Comparison of ENCODE assay signal across 14 cellular contexts in the genomic region with DNA sequence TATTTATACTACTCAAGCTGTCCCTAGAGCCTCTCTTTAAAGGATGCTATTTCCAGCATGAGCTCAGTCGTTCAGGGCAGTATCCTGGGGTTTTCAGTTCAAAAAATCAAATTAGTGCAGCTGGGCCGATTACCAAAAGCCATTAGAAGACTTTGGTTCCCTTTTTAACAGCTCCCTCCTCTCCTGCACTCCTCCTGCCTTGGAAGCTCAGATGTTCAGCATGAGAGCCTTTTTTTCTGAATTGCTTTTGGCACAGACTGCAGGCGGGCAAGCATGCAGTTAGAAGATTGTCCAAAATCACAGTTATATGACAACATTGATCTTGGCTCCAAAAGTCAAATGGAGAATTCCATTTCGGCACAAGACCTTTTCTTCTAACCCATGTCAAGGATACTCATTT.
A peak's percentile ranks its signal among the peaks of the same experiment; 100 is the strongest.
DNase-seq lines count a peak whose midpoint lies in the region; ATAC-seq and TF ChIP-seq lines count a peak whose summit lies in the region.
"Had no signal": no experiment of that assay in that cellular context is flagged by ENCODE, and none has a peak within 500 bp of the region (broad histone marks: within the 10 kb centered on the region; RNA-seq: fewer than 3 reads in every experiment).

No MANE protein-coding gene starts in this region.

- no peaks in the 10 kb centered on the region for H3K27me3 ChIP-seq in tibial artery

- DNase-seq in NCI-H1105 treated with DMSO at 0.1 percent for 48 hours (lab: John Stamatoyannopoulos, UW) (peak; percentile 10), NCI-H1105 (lab: John Stamatoyannopoulos, UW) (no peak), NCI-H2227 treated with DMSO at 0.1 percent for 48 hours (lab: John Stamatoyannopoulos, UW) (peak; percentile 61), cerebellum (ENCODE audit: low spot score) (peak; percentile 58), tibial artery (peak in 1 of 2 donors; percentile 80), Kasumi-1 (lab: John Stamatoyannopoulos, UW) (no peak)
- DNase-seq in activated CD4-positive, alpha-beta T cell treated with anti-CD3 and anti-CD28 coated beads, Interleukin-2, amount 50 U/mL, for 4 hours: no peak
- DNase-seq: 8988T; CD4-positive, alpha-beta memory T cell; IMR-90; Karpas-422; MM.1S; NCI-H187 treated with DMSO at 0.1 percent for 48 hours had no signal

- no peaks in the 10 kb centered on the region for H3K9me3 ChIP-seq in tibial artery

- H3K36me3 ChIP-seq in tibial artery: no peaks in the 10 kb centered on the region

- no peak for ATAC-seq in HG03097 (IDR thresholded peaks at IDR 0.05; ENCODE audit: low FRiP score, unreplicated experiment)

- intact Hi-C loops in tibial artery (cut with DNase I; ENCODE audit: low total_unique reads): no loop called here

- no peak overlapping the region for H3K4me3 ChIP-seq in tibial artery

- peak overlapping the region; percentile 50 to 64 for H3K27ac ChIP-seq in tibial artery

- H3K4me1 ChIP-seq in tibial artery: peaks cover 0 to 27% (median 11%) of the 10 kb centered on the region in 4 donors

- no peak for TF ChIP-seq CTCF in tibial artery (IDR thresholded peaks at IDR 0.05)

Comparison
In these comparisons a context has a peak if more than half of its experiments do, and no peak if none do; other contexts are left out.
1. DNase-seq: peak in NCI-H1105 treated with DMSO at 0.1 percent for 48 hours (single experiment), NCI-H2227 treated with DMSO at 0.1 percent for 48 hours (single experiment) and cerebellum (single experiment); none in NCI-H1105 (single experiment), Kasumi-1 (0 of 2) and activated CD4-positive, alpha-beta T cell treated with anti-CD3 and anti-CD28 coated beads, Interleukin-2, amount 50 U/mL, for 4 hours (0 of 2).